24 cellular contexts compared by ENCODE assay signal in genomic region chr9:13810510-13810909, GRCh38.
DNase-seq lines count a peak whose midpoint lies in the region; ATAC-seq, FAIRE-seq and TF ChIP-seq lines count a peak whose summit lies in the region.
"Had no signal": no experiment of that assay in that cellular context is flagged by ENCODE, and none has a peak within 500 bp of the region (broad histone marks: within the 10 kb centered on the region; RNA-seq: fewer than 3 reads in every experiment).

No MANE protein-coding gene starts in this region.

- TF ChIP-seq POLR2A in heart left ventricle (IDR thresholded peaks at IDR 0.05), result no peak

- H3K79me2 ChIP-seq in astrocyte (ENCODE audit: insufficient read depth, low read length), result no peaks in the 10 kb centered on the region
- H3K79me2 ChIP-seq: parathyroid adenoma had no signal

- H3K27me3 Mint-ChIP-seq in astrocyte (ENCODE audit: low read depth, unreplicated experiment), result peaks cover 4% of the 10 kb centered on the region
- H3K27me3 Mint-ChIP-seq in activated T-cell treated with anti-CD3 and anti-CD28 coated beads, Interleukin-2, amount 50 U/mL, for 4 hours (ENCODE audit: low read depth), result no peaks in the 10 kb centered on the region
- H3K27me3 Mint-ChIP-seq: naive thymus-derived CD4-positive, alpha-beta T cell had no signal

- WGBS in heart left ventricle, 4 donors, result 90 to 99% (median 93%) methylated on average over 6 of the region's 6 CpGs

- H3K9me3 ChIP-seq in heart left ventricle (no peaks in the 10 kb centered on the region), astrocyte (ENCODE audit: insufficient read depth, low read depth, low read length) (no peaks in the 10 kb centered on the region), kidney (ENCODE audit: control insufficient read depth in 1 of 2, low read length in 2 of 2) (no peaks in the 10 kb centered on the region)

- no peak for ATAC-seq in Right ventricle myocardium superior (ENCODE audit: poor library complexity)
- no peak for ATAC-seq in heart left ventricle
- ATAC-seq in activated T-cell treated with anti-CD3 and anti-CD28 coated beads, Interleukin-2, amount 50 U/mL, for 4 hours, result no peak
- ATAC-seq in HG02610 (IDR thresholded peaks at IDR 0.05; ENCODE audit: unreplicated experiment), result no peak
- ATAC-seq: naive thymus-derived CD4-positive, alpha-beta T cell had no signal

- H2AFZ ChIP-seq in astrocyte (ENCODE audit: low read depth, low read length), result no peak overlapping the region
- H2AFZ ChIP-seq: parathyroid adenoma had no signal

- H3K36me3 Mint-ChIP-seq in astrocyte (ENCODE audit: low read depth, unreplicated experiment), result no peaks in the 10 kb centered on the region
- H3K36me3 Mint-ChIP-seq in activated T-cell treated with anti-CD3 and anti-CD28 coated beads, Interleukin-2, amount 50 U/mL, for 4 hours (ENCODE audit: insufficient read depth), result no peaks in the 10 kb centered on the region
- H3K36me3 Mint-ChIP-seq: CD14-positive monocyte had no signal

- intact Hi-C loops in Right ventricle myocardium superior (cut with DNase I), result loop anchor here (10.0 kb wide), 1 partner anchor 104 kb away; no protein-coding TSS in a partner anchor
- intact Hi-C loops in heart left ventricle (cut with DNase I), result loop anchor here in 1 of 10 donors (10.0 kb wide), 1 partner anchor 64 kb away; no protein-coding TSS in a partner anchor
- intact Hi-C loops in kidney (cut with DNase I), result no loop called here
- intact Hi-C loops in posterior vena cava (cut with DNase I), result no loop called here

- peaks cover 7% of the 10 kb centered on the region for H3K4me1 Mint-ChIP-seq in astrocyte (ENCODE audit: low read depth, unreplicated experiment)
- no peaks in the 10 kb centered on the region for H3K4me1 Mint-ChIP-seq in activated T-cell treated with anti-CD3 and anti-CD28 coated beads, Interleukin-2, amount 50 U/mL, for 4 hours (ENCODE audit: low read depth)
- H3K4me1 Mint-ChIP-seq: CD14-positive monocyte; naive thymus-derived CD4-positive, alpha-beta T cell had no signal

- H3K27me3 ChIP-seq in heart left ventricle, result no peaks in the 10 kb centered on the region
- no peaks in the 10 kb centered on the region for H3K27me3 ChIP-seq in astrocyte (ENCODE audit: insufficient read depth, low read length)

- no peak overlapping the region for H3K4me2 ChIP-seq in astrocyte (ENCODE audit: low read length)

- H3K4me3 Mint-ChIP-seq in astrocyte (ENCODE audit: unreplicated experiment), result no peak overlapping the region
- no peak overlapping the region for H3K4me3 Mint-ChIP-seq in activated T-cell treated with anti-CD3 and anti-CD28 coated beads, Interleukin-2, amount 50 U/mL, for 4 hours
- H3K4me3 Mint-ChIP-seq: activated naive CD4-positive, alpha-beta T cell treated with anti-CD3 and anti-CD28 coated beads for 36 hours; CD14-positive monocyte; naive thymus-derived CD4-positive, alpha-beta T cell had no signal

- H3K4me1 ChIP-seq in heart left ventricle, result peaks cover 0 to 4% (median 0%) of the 10 kb centered on the region in 12 donors
- peaks cover 6% of the 10 kb centered on the region for H3K4me1 ChIP-seq in astrocyte (ENCODE audit: insufficient read depth, low read length)
- H3K4me1 ChIP-seq in kidney (ENCODE audit: control insufficient read depth in 1 of 2, insufficient read depth in 1 of 2, low read depth in 1 of 2, low read length in 2 of 2), result no peaks in the 10 kb centered on the region
- H3K4me1 ChIP-seq: parathyroid adenoma had no signal

- H4K20me1 ChIP-seq in astrocyte (ENCODE audit: insufficient read depth, low read length), result no peaks in the 10 kb centered on the region

- H3K9me3 Mint-ChIP-seq in astrocyte (ENCODE audit: unreplicated experiment), result no peaks in the 10 kb centered on the region
- H3K9me3 Mint-ChIP-seq in activated T-cell treated with anti-CD3 and anti-CD28 coated beads, Interleukin-2, amount 50 U/mL, for 4 hours, result peaks cover 18% of the 10 kb centered on the region

- no peak overlapping the region for H3K4me3 ChIP-seq in heart left ventricle
- no peak overlapping the region for H3K4me3 ChIP-seq in astrocyte (ENCODE audit: insufficient read depth, low read depth, low read length)
- H3K4me3 ChIP-seq in kidney (ENCODE audit: low read length in 2 of 2), result no peak overlapping the region
- H3K4me3 ChIP-seq: lung had no signal

- no peak overlapping the region for H3K9ac ChIP-seq in astrocyte (ENCODE audit: low read length)
- no peak overlapping the region for H3K9ac ChIP-seq in kidney (ENCODE audit: low read length in 2 of 2)
- H3K9ac ChIP-seq: parathyroid adenoma had no signal

- H3K27ac ChIP-seq in heart left ventricle (no peak overlapping the region), astrocyte (ENCODE audit: low read depth, low read length) (no peak overlapping the region), kidney (ENCODE audit: low read depth in 2 of 2, low read length in 2 of 2) (no peak overlapping the region)
- H3K27ac ChIP-seq: parathyroid adenoma, WERI-Rb-1 had no signal

- DNase-seq in Right ventricle myocardium superior, result peak; percentile 24
- DNase-seq in heart left ventricle, result no peak
- DNase-seq in astrocyte (ENCODE audit: low read depth), result peak; percentile 88
- DNase-seq in kidney, result peak; percentile 41
- DNase-seq in NCI-H2196 (lab: John Stamatoyannopoulos, UW; ENCODE audit: unreplicated experiment), result no peak
- DNase-seq in activated T-cell treated with anti-CD3 and anti-CD28 coated beads, Interleukin-2, amount 50 U/mL, for 4 hours, result no peak
- no peak for DNase-seq in posterior vena cava (ENCODE audit: low spot score)
- DNase-seq: activated CD4-positive, alpha-beta T cell treated with anti-CD3 and anti-CD28 coated beads, Interleukin-2, amount 50 U/mL, for 48 hours; activated naive CD4-positive, alpha-beta T cell treated with anti-CD3 and anti-CD28 coated beads for 36 hours; aorta; naive thymus-derived CD4-positive, alpha-beta T cell; NCI-H2029 treated with DMSO at 0.1 percent for 48 hours; NCI-H524; SHP77; small intestine; T-helper 1 cell; WERI-Rb-1 had no signal

- TF ChIP-seq CTCF in heart left ventricle (IDR thresholded peaks at IDR 0.05) (no peak), astrocyte (IDR thresholded peaks at IDR 0.05; ENCODE audit: insufficient read depth, low read depth, low read length) (no peak), kidney (IDR thresholded peaks at IDR 0.05; ENCODE audit: borderline replicate concordance, extremely low read depth, insufficient read depth) (no peak)

- no peak for FAIRE-seq in astrocyte (lab: Jason Lieb, UNC)
- FAIRE-seq in kidney (lab: Jason Lieb, UNC), result no peak
- FAIRE-seq: A204.1, endothelial cell of umbilical vein, H54, small intestine had no signal

- H3K27ac Mint-ChIP-seq in astrocyte (ENCODE audit: unreplicated experiment), result no peak overlapping the region
- H3K27ac Mint-ChIP-seq: activated naive CD4-positive, alpha-beta T cell treated with anti-CD3 and anti-CD28 coated beads for 36 hours; CD14-positive monocyte; naive thymus-derived CD4-positive, alpha-beta T cell had no signal

- H3K36me3 ChIP-seq in heart left ventricle (no peaks in the 10 kb centered on the region), astrocyte (ENCODE audit: insufficient read depth, low read length) (no peaks in the 10 kb centered on the region), kidney (ENCODE audit: control insufficient read depth in 1 of 2, insufficient read depth in 2 of 2, low read length in 2 of 2) (no peaks in the 10 kb centered on the region)
- H3K36me3 ChIP-seq: WERI-Rb-1 had no signal

Comparison
In these comparisons a context has a peak if more than half of its experiments do, and no peak if none do; other contexts are left out.
1. DNase-seq: peak in Right ventricle myocardium superior (single experiment), astrocyte (single experiment) and kidney (single experiment); none in heart left ventricle (0 of 5), NCI-H2196 (single experiment), activated T-cell treated with anti-CD3 and anti-CD28 coated beads, Interleukin-2, amount 50 U/mL, for 4 hours (single experiment) and posterior vena cava (single experiment).